21 cellular contexts compared by ENCODE assay signal in the genomic region with DNA sequence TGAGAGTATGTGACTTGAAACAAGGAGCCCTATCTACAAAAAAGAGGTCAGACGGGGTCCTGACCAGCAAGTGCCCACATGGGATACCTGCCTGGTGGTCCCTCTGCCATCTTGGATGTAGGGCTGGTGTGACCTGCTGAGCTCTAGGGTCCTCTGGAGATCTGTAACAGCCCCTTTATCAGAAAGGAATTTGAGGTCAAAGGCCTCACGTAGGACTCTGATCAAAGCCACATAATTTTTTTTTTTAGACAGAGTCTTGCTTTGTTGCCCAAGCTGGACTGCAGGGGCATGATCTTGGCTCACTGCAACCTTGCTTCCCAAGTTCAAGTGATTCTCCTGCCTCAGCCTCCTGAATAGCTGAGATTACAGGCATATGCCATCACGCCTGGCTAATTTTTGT. TPM values are rescaled to one million over a fixed set of nuclear protein-coding genes. Genes with fewer than 3 reads are reported as not detected.
DNase-seq lines count a peak whose midpoint lies in the region; ATAC-seq and TF ChIP-seq lines count a peak whose summit lies in the region.
"Had no signal": no experiment of that assay in that cellular context is flagged by ENCODE, and none has a peak within 500 bp of the region (broad histone marks: within the 10 kb centered on the region; RNA-seq: fewer than 3 reads in every experiment).

No MANE protein-coding gene starts in this region.

- TF ChIP-seq CTCF in 22Rv1 (IDR thresholded peaks at IDR 0.05) (no peak), PC-3 (conservative IDR thresholded peaks at IDR 0.05; ENCODE audit: low read depth, low read length) (no peak), sigmoid colon (IDR thresholded peaks at IDR 0.05) (no peak), omental fat pad (IDR thresholded peaks at IDR 0.05) (no peak)

- H4K20me1 ChIP-seq in PC-3 (ENCODE audit: low read length) = 0 out of 2 replicates have a peak, but pooled peaks cover 4% of the 10 kb centered on the region

- no peak for TF ChIP-seq EP300 in sigmoid colon (IDR thresholded peaks at IDR 0.05)

- no peaks in the 10 kb centered on the region for H3K27me3 ChIP-seq in PC-3 (ENCODE audit: low read length)
- H3K27me3 ChIP-seq in sigmoid colon = no peaks in the 10 kb centered on the region
- H3K27me3 ChIP-seq: cardiac muscle cell had no signal

- CTCF ChIA-PET in PC-3 (lab: Charles Lee) = no interaction called here

- 93% methylated on average over 3 of the region's 3 CpGs for WGBS in sigmoid colon, 2 donors

- DNase-seq in PC-3 (no peak), epithelial cell of prostate (ENCODE audit: low read depth, low spot score) (no peak), sigmoid colon (peak; percentile 44), putamen (ENCODE audit: low spot score) (no peak), omental fat pad (ENCODE audit: low spot score) (no peak)
- no peak for DNase-seq in effector CD8-positive, alpha-beta T cell (lab: John Stamatoyannopoulos, UW)
- DNase-seq: activated CD8-positive, alpha-beta T cell treated with anti-CD3 and anti-CD28 coated beads for 36 hours; activated naive CD8-positive, alpha-beta T cell treated with anti-CD3 and anti-CD28 coated beads, Interleukin-2, amount 10 ng/mL, durations not matched to agents 7 days and 5 days; activated T-cell treated with anti-CD3 and anti-CD28 coated beads, Interleukin-2, amount 50 U/mL, for 48 hours; DND-41; natural killer cell; NCI-H1930; NCI-H510A; stimulated activated CD4-positive, alpha-beta T cell treated with anti-CD3 and anti-CD28 coated beads, Interleukin-15, amount 100 ng/mL, for 24 hours had no signal

- POLR2A ChIA-PET in PC-3 (lab: Charles Lee; ENCODE audit: unreplicated experiment) = no interaction called here

- peaks cover 33% of the 10 kb centered on the region for H3K4me1 ChIP-seq in PC-3 (ENCODE audit: insufficient read depth, low read length)
- H3K4me1 ChIP-seq in sigmoid colon = peaks cover 0 to 74% (median 50%) of the 10 kb centered on the region in 4 donors

- H3K27ac ChIP-seq in 22Rv1 (peak overlapping the region; percentile 76), PC-3 (ENCODE audit: low read length) (0 out of 2 replicates have a peak overlapping the region, but pooled peaks have one; percentile 45), epithelial cell of prostate (peak overlapping the region; percentile 97), sigmoid colon (peak overlapping the region; percentile 67 to 79 (median 75))
- H3K27ac ChIP-seq: cardiac muscle cell had no signal

- no peak for TF ChIP-seq POLR2A in sigmoid colon (IDR thresholded peaks at IDR 0.05)

- H3K79me2 ChIP-seq in PC-3 (ENCODE audit: low read length) = peaks cover 15% of the 10 kb centered on the region; the same call in 1 of the 2 replicates

- intact Hi-C loops in PC-3 (cut with micrococcal nuclease) (loop anchor here (1.0 to 2.0 kb wide), 6 partner anchors 17 to 91 kb away; no protein-coding TSS in a partner anchor), sigmoid colon (cut with DNase I) (no loop called here)

- H3K9me2 ChIP-seq in PC-3 (replicated peaks; ENCODE audit: low read length) = no peaks in the 10 kb centered on the region

- H2AFZ ChIP-seq in PC-3 (ENCODE audit: low read length) = no peak overlapping the region
- H2AFZ ChIP-seq: GM23338 had no signal

- no TSS peak for BruUV-seq in PC-3 (replicated peaks; lab: Mats Ljungman, UMichigan)

- no peak overlapping the region for H3K4me2 ChIP-seq in PC-3 (ENCODE audit: low read length)
- H3K4me2 ChIP-seq: GM23338 had no signal

- H3K4me3 ChIP-seq in PC-3 (ENCODE audit: low read length) (no peak overlapping the region), sigmoid colon (no peak overlapping the region)
- H3K4me3 ChIP-seq: cardiac muscle cell, GM23338 had no signal

- no peak overlapping the region for H3K9ac ChIP-seq in PC-3 (ENCODE audit: low read length)

- ATAC-seq in PC-3 (no peak), HG03442 (IDR thresholded peaks at IDR 0.05; ENCODE audit: unreplicated experiment) (no peak), omental fat pad (ENCODE audit: low FRiP score) (no peak)
- ATAC-seq: activated CD8-positive, alpha-beta T cell treated with anti-CD3 and anti-CD28 coated beads for 36 hours; esophagus mucosa; GM23338; natural killer cell; stimulated activated memory B cell treated with anti-CD40 and anti-IgM and Interleukin-4, amounts not matched to agents 10 μg/mL and 1 μg/mL and 100 μg/mL, for 72 hours had no signal

- no peaks in the 10 kb centered on the region for H3F3A ChIP-seq in PC-3 (ENCODE audit: low read length, unreplicated experiment)

- H3K36me3 ChIP-seq in PC-3 (ENCODE audit: low read depth, low read length) (no peaks in the 10 kb centered on the region), sigmoid colon (peaks cover 0 to 7% (median under 1%) of the 10 kb centered on the region in 4 donors)
- H3K36me3 ChIP-seq: cardiac muscle cell had no signal

- H3K9me3 ChIP-seq in PC-3 (ENCODE audit: low read length) = no peaks in the 10 kb centered on the region
- H3K9me3 ChIP-seq in sigmoid colon = no peaks in the 10 kb centered on the region

RNA-seq across cellular contexts. Expression of gene ITGB5, which starts 9.5 kb away (rescaled TPM):
- total RNA-seq in PC-3 (2014; rRNA removed) (67.2 and 89.4 TPM in 2 replicates), sigmoid colon (100 to 1,000 TPM in 2 of 4 donors, 10 to 100 TPM in 2; 89.2 to 203 (median 125) TPM), omental fat pad (100 to 1,000 TPM; 155 to 452 (median 234) TPM)
- 10 to 100 TPM; 15.0 to 27.0 (median 22.7) TPM for polyA plus RNA-seq in sigmoid colon
- total RNA-seq: T-helper 2 cell treated with Interferon-gamma antibody and Interleukin-4, amounts not matched to agents 100 ng/mL and 5 ng/mL, for 36 hours had no signal

RNA-seq across cellular contexts. Expression of gene MUC13, which starts 56.9 kb away (rescaled TPM):
- total RNA-seq in PC-3 (2014; rRNA removed) (0.04 TPM in 1 of 2 replicates, not detected in the other), sigmoid colon (1 to 10 TPM in 1 of 4 donors, not detected in 3; 1.4 TPM), omental fat pad (not detected)
- polyA plus RNA-seq in sigmoid colon = 100 to 1,000 TPM in 2 of 3 donors, 10 to 100 TPM in 1; 81.7 to 440 (median 156) TPM
- total RNA-seq: activated CD8-positive, alpha-beta T cell treated with anti-CD3 and anti-CD28 coated beads for 36 hours; activated naive CD8-positive, alpha-beta T cell treated with anti-CD3 and anti-CD28 coated beads, Interleukin-2, amount 10 ng/mL, durations not matched to agents 7 days and 5 days; cardiac muscle cell; esophagus mucosa; GM23338; T-helper 2 cell treated with Interferon-gamma antibody and Interleukin-4, amounts not matched to agents 100 ng/mL and 5 ng/mL, for 36 hours had no signal
- polyA plus RNA-seq: GM23338 had no signal

Comparison
In these comparisons a context has a peak if more than half of its experiments do, and no peak if none do; other contexts are left out.
1. H3K27ac ChIP-seq: peak in every context shown above with its lines; median percentile 97 in epithelial cell of prostate; 76 in 22Rv1; 75 in sigmoid colon; 45 in PC-3.